In genomic region chr12:77070382-77071294, GRCh38 we compare ENCODE assay signal across 12 cellular contexts. TPM values are rescaled to one million over a fixed set of nuclear protein-coding genes. Genes with fewer than 3 reads are reported as not detected.
A peak's percentile ranks its signal among the peaks of the same experiment; 100 is the strongest.
DNase-seq lines count a peak whose midpoint lies in the region; ATAC-seq and TF ChIP-seq lines count a peak whose summit lies in the region.
"Had no signal": no experiment of that assay in that cellular context is flagged by ENCODE, and none has a peak within 500 bp of the region (broad histone marks: within the 10 kb centered on the region; RNA-seq: fewer than 3 reads in every experiment).

No MANE protein-coding gene starts in this region.

- H3K27me3 ChIP-seq in heart left ventricle (no peaks in the 10 kb centered on the region), SK-N-SH (ENCODE audit: insufficient read depth) (no peaks in the 10 kb centered on the region)

- H3K9me3 ChIP-seq in heart left ventricle (no peaks in the 10 kb centered on the region), SK-N-SH (no peaks in the 10 kb centered on the region)

- peaks cover 17% of the 10 kb centered on the region for H3K27me3 Mint-ChIP-seq in activated T-cell treated with anti-CD3 and anti-CD28 coated beads, Interleukin-2, amount 50 U/mL, for 24 hours

- H3F3A ChIP-seq in SK-N-SH (replicated peaks; ENCODE audit: insufficient read depth), result peaks cover 13% of the 10 kb centered on the region

- no peak for TF ChIP-seq RAD21 in SK-N-SH (IDR thresholded peaks at IDR 0.05; ENCODE audit: low read length)

- no peak overlapping the region for H2AFZ ChIP-seq in SK-N-SH (ENCODE audit: low read depth)

- H3K9me2 ChIP-seq in SK-N-SH, result no peaks in the 10 kb centered on the region

- CTCF ChIA-PET in SK-N-SH (lab: Yijun Ruan, JAX), result interaction anchor here (1.1 kb wide), 1 partner anchor 21 kb away, joined by 3 read pairs; no protein-coding TSS in a partner anchor

- H3K4me3 Mint-ChIP-seq in activated T-cell treated with anti-CD3 and anti-CD28 coated beads, Interleukin-2, amount 50 U/mL, for 24 hours, result no peak overlapping the region
- H3K4me3 Mint-ChIP-seq: stimulated activated naive B cell treated with anti-CD40 and anti-IgM and Interleukin-4, amounts not matched to agents 10 μg/mL and 1 μg/mL and 100 μg/mL, for 72 hours had no signal

- peaks cover 7% of the 10 kb centered on the region for H3K4me1 Mint-ChIP-seq in activated T-cell treated with anti-CD3 and anti-CD28 coated beads, Interleukin-2, amount 50 U/mL, for 24 hours (ENCODE audit: low read depth)

- WGBS in heart left ventricle, 4 donors, result 82 to 89% (median 84%) methylated on average over 8 of the region's 8 CpGs
- 80% methylated on average over 8 of the region's 8 CpGs for WGBS in SK-N-SH (ENCODE audit: low lambda C conversion rate)

- H3K36me3 ChIP-seq in heart left ventricle (no peaks in the 10 kb centered on the region), SK-N-SH (replicated peaks in 1 of 2; ENCODE audit: control insufficient read depth in 1 of 2, insufficient read depth in 2 of 2, low read length in 1 of 2) (no peaks in the 10 kb centered on the region)

- no peak for TF ChIP-seq POLR2A in heart left ventricle (IDR thresholded peaks at IDR 0.05)

- peaks cover 12% of the 10 kb centered on the region for H3K79me2 ChIP-seq in SK-N-SH (ENCODE audit: insufficient read depth)

- peak; percentile 27 for DNase-seq in glomerular visceral epithelial cell (ENCODE audit: extremely low spot score)
- no peak for DNase-seq in heart left ventricle
- no peak for DNase-seq in GF-D8 (lab: John Stamatoyannopoulos, UW)
- no peak for DNase-seq in SK-N-SH
- DNase-seq in activated T-cell treated with anti-CD3 and anti-CD28 coated beads, Interleukin-2, amount 50 U/mL, for 24 hours, result no peak
- DNase-seq: amniotic stem cell; NCI-H510A treated with DMSO at 0.1 percent for 48 hours; stimulated activated naive B cell treated with anti-CD40 and anti-IgM and Interleukin-4, amounts not matched to agents 10 μg/mL and 1 μg/mL and 100 μg/mL, for 72 hours; SW 1271 had no signal

- H3K4me1 ChIP-seq in heart left ventricle, result peaks cover 0 to 6% (median 0%) of the 10 kb centered on the region in 12 donors
- H3K4me1 ChIP-seq in SK-N-SH (ENCODE audit: control insufficient read depth in 1 of 2, insufficient read depth in 2 of 2, low read depth in 1 of 2, low read length in 1 of 2), result 0 out of 4 replicates have a peak, but pooled peaks cover 0 to 5% of the 10 kb centered on the region in 2 experiments

- H3K9ac ChIP-seq in SK-N-SH, result no peak overlapping the region

- ATAC-seq in GM18873 (IDR thresholded peaks at IDR 0.05; ENCODE audit: low FRiP score, unreplicated experiment), result peak; percentile 89
- peak; percentile 78 for ATAC-seq in GM21619 (IDR thresholded peaks at IDR 0.05; ENCODE audit: unreplicated experiment)
- peak; percentile 79 for ATAC-seq in HG03135 (IDR thresholded peaks at IDR 0.05; ENCODE audit: unreplicated experiment)
- ATAC-seq in heart left ventricle, result no peak
- ATAC-seq: stimulated activated naive B cell treated with anti-CD40 and anti-IgM and Interleukin-4, amounts not matched to agents 10 μg/mL and 1 μg/mL and 100 μg/mL, for 72 hours had no signal

- H3K4me2 ChIP-seq in SK-N-SH, result no peak overlapping the region

- TF ChIP-seq CTCF in heart left ventricle (IDR thresholded peaks at IDR 0.05) (no peak), SK-N-SH (IDR thresholded peaks at IDR 0.05) (no peak)

- no peaks in the 10 kb centered on the region for H3K36me3 Mint-ChIP-seq in activated T-cell treated with anti-CD3 and anti-CD28 coated beads, Interleukin-2, amount 50 U/mL, for 24 hours (ENCODE audit: low read depth)
- H3K36me3 Mint-ChIP-seq: stimulated activated naive B cell treated with anti-CD40 and anti-IgM and Interleukin-4, amounts not matched to agents 10 μg/mL and 1 μg/mL and 100 μg/mL, for 72 hours had no signal

- no peak overlapping the region for H3K27ac Mint-ChIP-seq in activated T-cell treated with anti-CD3 and anti-CD28 coated beads, Interleukin-2, amount 50 U/mL, for 24 hours
- H3K27ac Mint-ChIP-seq: stimulated activated naive B cell treated with anti-CD40 and anti-IgM and Interleukin-4, amounts not matched to agents 10 μg/mL and 1 μg/mL and 100 μg/mL, for 72 hours had no signal

- POLR2A ChIA-PET in SK-N-SH (lab: Yijun Ruan, JAX), result no interaction called here

- H4K20me1 ChIP-seq in SK-N-SH (ENCODE audit: insufficient read depth), result no peaks in the 10 kb centered on the region

- no peaks in the 10 kb centered on the region for H3K9me3 Mint-ChIP-seq in activated T-cell treated with anti-CD3 and anti-CD28 coated beads, Interleukin-2, amount 50 U/mL, for 24 hours
- H3K9me3 Mint-ChIP-seq: stimulated activated naive B cell treated with anti-CD40 and anti-IgM and Interleukin-4, amounts not matched to agents 10 μg/mL and 1 μg/mL and 100 μg/mL, for 72 hours had no signal

- H3K27ac ChIP-seq in heart left ventricle (no peak overlapping the region), SK-N-SH (ENCODE audit: low read depth in 2 of 2, low read length in 1 of 2) (no peak overlapping the region)

- H3K4me3 ChIP-seq in heart left ventricle (no peak overlapping the region), SK-N-SH (ENCODE audit: low read depth in 2 of 2, low read length in 1 of 2) (no peak overlapping the region)

- no peak for TF ChIP-seq EP300 in SK-N-SH (IDR thresholded peaks at IDR 0.05; ENCODE audit: borderline replicate concordance in 1 of 2, low read depth in 1 of 2, low read length in 1 of 2)

- intact Hi-C loops in heart left ventricle (cut with DNase I), result no loop called here

TF ChIP-seq in SK-N-SH, 30 proteins besides CTCF, POLR2A, EP300 and RAD21:
- TF ChIP-seq USF2 (IDR thresholded peaks at IDR 0.05; ENCODE audit: borderline replicate concordance, low read depth, low read length) (no peak), POLR2AphosphoS5 (IDR thresholded peaks at IDR 0.05; ENCODE audit: low read depth, low read length) (no peak), FOSL2 (IDR thresholded peaks at IDR 0.05; ENCODE audit: borderline replicate concordance, low read depth) (no peak), JUND (IDR thresholded peaks at IDR 0.05) (no peak), TEAD4 (IDR thresholded peaks at IDR 0.05; ENCODE audit: borderline replicate concordance, insufficient read depth) (no peak), NRF1 (IDR thresholded peaks at IDR 0.05; ENCODE audit: low read depth, low read length) (no peak), ELF1 (IDR thresholded peaks at IDR 0.05) (no peak), GATA2 (CRISPR knock-in tag; IDR thresholded peaks at IDR 0.05) (no peak), SMC3 (IDR thresholded peaks at IDR 0.05; ENCODE audit: low read depth, low read length) (no peak), TCF12 (IDR thresholded peaks at IDR 0.05) (no peak), REST (IDR thresholded peaks at IDR 0.05; ENCODE audit: low read depth, low read length) (no peak), TAF1 (IDR thresholded peaks at IDR 0.05; ENCODE audit: borderline replicate concordance, low read depth, low read length) (no peak), RFX5 (IDR thresholded peaks at IDR 0.05; ENCODE audit: low read length) (no peak), GABPA (IDR thresholded peaks at IDR 0.05; ENCODE audit: low read depth) (no peak), SIN3A (IDR thresholded peaks at IDR 0.05; ENCODE audit: borderline replicate concordance, low read depth, low read length) (no peak), EZH2phosphoT487 (IDR thresholded peaks at IDR 0.05; ENCODE audit: borderline replicate concordance, low read depth) (no peak), MEF2A (IDR thresholded peaks at IDR 0.05; ENCODE audit: borderline replicate concordance, low read depth) (no peak), MAX (IDR thresholded peaks at IDR 0.05; ENCODE audit: low read depth) (no peak), FOXM1 (IDR thresholded peaks at IDR 0.05; ENCODE audit: low read depth) (no peak), FOXJ3 (CRISPR knock-in tag; IDR thresholded peaks at IDR 0.05) (no peak)

RNA-seq across cellular contexts. Expression of gene E2F7, which starts 5.3 kb away (rescaled TPM):
- 1 to 10 TPM in 1 of 9 donors, under 1 TPM in 6, not detected in 2; 0.04 to 1.5 (median 0.14) TPM for total RNA-seq in heart left ventricle
- polyA plus RNA-seq in heart left ventricle (under 1 TPM; 0.08 to 0.11 TPM), SK-N-SH (2012; rRNA removed) (8.8 and 9.2 TPM in 2 replicates)
- 8.1 and 8.4 TPM in 2 replicates for polyA plus RNA-seq in SK-N-SH (2012; cell fraction: cytosol; rRNA removed)
- polyA plus RNA-seq in SK-N-SH (2012; cell fraction: nucleus; rRNA removed), result 14.7 and 20.5 TPM in 2 replicates

Comparison
In these comparisons a context has a peak if more than half of its experiments do, and no peak if none do; other contexts are left out.
1. ATAC-seq: peak in GM18873 (single experiment), GM21619 (single experiment) and HG03135 (single experiment); none in heart left ventricle (0 of 4).